26 cellular contexts compared by ENCODE assay signal in the genomic region with DNA sequence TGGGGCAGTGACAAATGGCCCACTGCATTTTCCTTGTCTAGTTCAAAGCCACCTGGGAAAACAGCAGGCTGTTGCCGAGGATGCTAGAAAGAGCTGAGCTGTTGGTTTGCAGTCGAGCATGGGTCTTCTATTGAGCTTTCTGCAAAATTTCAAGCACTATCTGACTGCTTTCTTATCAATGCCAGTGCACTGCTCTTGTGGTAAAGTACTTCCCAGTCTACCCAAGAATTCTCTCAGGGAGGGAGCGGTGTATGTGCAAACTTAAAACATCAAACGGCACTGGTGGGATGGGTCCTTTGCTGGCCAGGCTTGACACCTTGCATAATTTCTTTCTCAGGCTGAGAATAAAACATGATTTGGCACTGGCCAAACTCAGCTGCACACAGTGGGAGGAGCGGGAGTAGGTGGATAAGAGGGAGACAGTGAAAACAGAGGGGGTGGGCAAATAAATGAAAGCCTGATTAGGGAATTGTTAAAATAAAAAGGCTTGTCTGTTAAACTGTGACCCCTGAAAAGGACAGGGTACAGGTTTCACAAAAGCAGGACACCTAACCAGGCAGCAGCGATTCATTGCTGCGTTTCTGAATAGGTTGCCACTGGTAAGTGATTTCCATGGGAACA.
DNase-seq lines count a peak whose midpoint lies in the region; ATAC-seq and TF ChIP-seq lines count a peak whose summit lies in the region.
"Had no signal": no experiment of that assay in that cellular context is flagged by ENCODE, and none has a peak within 500 bp of the region (broad histone marks: within the 10 kb centered on the region; RNA-seq: fewer than 3 reads in every experiment).

No MANE protein-coding gene starts in this region.

- H3K27ac ChIP-seq in cardiac muscle cell (peak overlapping the region; percentile 78), neural progenitor cell (no peak overlapping the region)
- H3K27ac ChIP-seq: 22Rv1, coronary artery, esophagus squamous epithelium, HL-60, VCaP had no signal

- peak overlapping the region; percentile 40 for H2AFZ ChIP-seq in neural progenitor cell (replicated peaks)

- no peak for ATAC-seq in stimulated activated effector memory CD8-positive, alpha-beta T cell treated with anti-CD3 and anti-CD28 coated beads, Interleukin-12 subunit alpha, Interleukin-12 subunit beta, amount 100 ng/mL, for 72 hours
- ATAC-seq: gastrocnemius medialis, mucosa of descending colon had no signal

- no peaks in the 10 kb centered on the region for H3K9me3 Mint-ChIP-seq in neural progenitor cell
- no peaks in the 10 kb centered on the region for H3K9me3 Mint-ChIP-seq in stimulated activated effector memory CD8-positive, alpha-beta T cell treated with anti-CD3 and anti-CD28 coated beads, Interleukin-12 subunit alpha, Interleukin-12 subunit beta, amount 100 ng/mL, for 72 hours
- H3K9me3 Mint-ChIP-seq: activated T-helper 1 cell treated with anti-CD3 and anti-CD28 coated beads, Interleukin-12 subunit alpha, Interleukin-12 subunit beta, Interleukin-2, Interleukin-4 antibody, amounts not matched to agents 30 ng/mL and 10 ng/mL and 1 ng/mL, durations not matched to agents 14 hours and 24 hours and 36 hours; CD4-positive, alpha-beta T cell; H9; T-helper 1 cell treated with Interleukin-12 subunit alpha and Interleukin-12 subunit beta and Interleukin-4 antibody, amounts not matched to agents 30 μg/mL and 1 μg/mL, for 36 hours had no signal

- TF ChIP-seq CTCF in cardiac muscle cell (IDR thresholded peaks at IDR 0.05; ENCODE audit: low read depth, low read length) (no peak), neural progenitor cell (IDR thresholded peaks at IDR 0.05) (no peak)

- H3K4me1 ChIP-seq in cardiac muscle cell (ENCODE audit: low read depth) (peaks cover 41% of the 10 kb centered on the region), neural progenitor cell (peaks cover 21% of the 10 kb centered on the region)

- no peaks in the 10 kb centered on the region for H4K20me1 ChIP-seq in neural progenitor cell (ENCODE audit: low read depth)

- H3K27ac Mint-ChIP-seq in neural progenitor cell, result no peak overlapping the region
- no peak overlapping the region for H3K27ac Mint-ChIP-seq in stimulated activated effector memory CD8-positive, alpha-beta T cell treated with anti-CD3 and anti-CD28 coated beads, Interleukin-12 subunit alpha, Interleukin-12 subunit beta, amount 100 ng/mL, for 72 hours
- H3K27ac Mint-ChIP-seq: activated T-helper 1 cell treated with anti-CD3 and anti-CD28 coated beads, Interleukin-12 subunit alpha, Interleukin-12 subunit beta, Interleukin-2, Interleukin-4 antibody, amounts not matched to agents 30 ng/mL and 10 ng/mL and 1 ng/mL, durations not matched to agents 14 hours and 24 hours and 36 hours; CD4-positive, alpha-beta T cell; progenitor cell of endocrine pancreas; T-helper 1 cell treated with Interleukin-12 subunit alpha and Interleukin-12 subunit beta and Interleukin-4 antibody, amounts not matched to agents 30 μg/mL and 1 μg/mL, for 36 hours had no signal

- H3K9me3 ChIP-seq in cardiac muscle cell (ENCODE audit: low read depth), result no peaks in the 10 kb centered on the region
- no peaks in the 10 kb centered on the region for H3K9me3 ChIP-seq in neural progenitor cell (ENCODE audit: low read depth)
- H3K9me3 ChIP-seq: esophagus squamous epithelium, gastrocnemius medialis, mucosa of descending colon had no signal

- peak overlapping the region; percentile 51 for H3K4me2 ChIP-seq in neural progenitor cell

- no peaks in the 10 kb centered on the region for H3K36me3 ChIP-seq in cardiac muscle cell
- H3K36me3 ChIP-seq in neural progenitor cell, result no peaks in the 10 kb centered on the region
- H3K36me3 ChIP-seq: esophagus squamous epithelium, gastrocnemius medialis had no signal

- H3K4me3 ChIP-seq in cardiac muscle cell (no peak overlapping the region), neural progenitor cell (no peak overlapping the region)
- H3K4me3 ChIP-seq: coronary artery, esophagus squamous epithelium, gastrocnemius medialis, mucosa of descending colon had no signal

- H3K36me3 Mint-ChIP-seq in neural progenitor cell, result no peaks in the 10 kb centered on the region
- H3K36me3 Mint-ChIP-seq in stimulated activated effector memory CD8-positive, alpha-beta T cell treated with anti-CD3 and anti-CD28 coated beads, Interleukin-12 subunit alpha, Interleukin-12 subunit beta, amount 100 ng/mL, for 72 hours, result no peaks in the 10 kb centered on the region

- peaks cover 2% of the 10 kb centered on the region for H3K27me3 Mint-ChIP-seq in neural progenitor cell (ENCODE audit: insufficient read depth, low read depth)
- H3K27me3 Mint-ChIP-seq: CD4-positive, alpha-beta T cell; progenitor cell of endocrine pancreas had no signal

- H3K4me3 Mint-ChIP-seq in neural progenitor cell, result no peak overlapping the region
- no peak overlapping the region for H3K4me3 Mint-ChIP-seq in stimulated activated effector memory CD8-positive, alpha-beta T cell treated with anti-CD3 and anti-CD28 coated beads, Interleukin-12 subunit alpha, Interleukin-12 subunit beta, amount 100 ng/mL, for 72 hours
- H3K4me3 Mint-ChIP-seq: activated T-helper 1 cell treated with anti-CD3 and anti-CD28 coated beads, Interleukin-12 subunit alpha, Interleukin-12 subunit beta, Interleukin-2, Interleukin-4 antibody, amounts not matched to agents 30 ng/mL and 10 ng/mL and 1 ng/mL, durations not matched to agents 14 hours and 24 hours and 36 hours; CD4-positive, alpha-beta T cell; H9; T-helper 1 cell treated with Interleukin-12 subunit alpha and Interleukin-12 subunit beta and Interleukin-4 antibody, amounts not matched to agents 30 μg/mL and 1 μg/mL, for 36 hours had no signal

- H3K27me3 ChIP-seq in cardiac muscle cell, result no peaks in the 10 kb centered on the region
- H3K27me3 ChIP-seq in neural progenitor cell, result no peaks in the 10 kb centered on the region
- H3K27me3 ChIP-seq: esophagus squamous epithelium, gastrocnemius medialis had no signal

- H3K79me2 ChIP-seq in neural progenitor cell (ENCODE audit: low read depth), result no peaks in the 10 kb centered on the region

- H3K4me1 Mint-ChIP-seq in neural progenitor cell, result peaks cover 57% of the 10 kb centered on the region
- no peaks in the 10 kb centered on the region for H3K4me1 Mint-ChIP-seq in stimulated activated effector memory CD8-positive, alpha-beta T cell treated with anti-CD3 and anti-CD28 coated beads, Interleukin-12 subunit alpha, Interleukin-12 subunit beta, amount 100 ng/mL, for 72 hours

- DNase-seq in DMS79 treated with DMSO at 0.1 percent for 48 hours (lab: John Stamatoyannopoulos, UW) (peak; percentile 19), DMS79 (lab: John Stamatoyannopoulos, UW) (no peak), NCI-H69 (lab: John Stamatoyannopoulos, UW) (peak; percentile 64), cardiac muscle cell (ENCODE audit: low read depth in 1 of 2, low spot score in 1 of 2) (peak in 1 of 2 donors; percentile 69), neural progenitor cell (ENCODE audit: low spot score) (no peak), NCI-H524 (lab: John Stamatoyannopoulos, UW) (no peak)
- DNase-seq in stimulated activated effector memory CD8-positive, alpha-beta T cell treated with anti-CD3 and anti-CD28 coated beads, Interleukin-12 subunit alpha, Interleukin-12 subunit beta, amount 100 ng/mL, for 72 hours (ENCODE audit: low spot score in 2 of 2), result no peak
- DNase-seq in activated naive CD4-positive, alpha-beta T cell treated with Interleukin-2 at 50 U/mL for 16 hours, result no peak
- DNase-seq: activated CD4-positive, alpha-beta T cell treated with anti-CD3 and anti-CD28 coated beads, Interleukin-2, amount 50 U/mL, for 1 hour; activated naive CD4-positive, alpha-beta T cell treated with anti-CD3 and anti-CD28 coated beads, Interleukin-2, amount 50 U/mL, for 16 hours; amygdala; CD4-positive, alpha-beta T cell; esophagus squamous epithelium; gastrocnemius medialis; H9; mucosa of descending colon; NCI-H1105 treated with DMSO at 0.1 percent for 48 hours; NCI-H2081 treated with DMSO at 0.1 percent for 48 hours; NCI-H510A had no signal

- H3F3A ChIP-seq in neural progenitor cell (ENCODE audit: low read depth), result no peaks in the 10 kb centered on the region

- H3K9ac ChIP-seq in neural progenitor cell, result no peak overlapping the region

Comparison
In these comparisons a context has a peak if more than half of its experiments do, and no peak if none do; other contexts are left out.
1. DNase-seq: peak in DMS79 treated with DMSO at 0.1 percent for 48 hours (single experiment) and NCI-H69 (single experiment); none in DMS79 (single experiment), neural progenitor cell (single experiment), NCI-H524 (0 of 2), stimulated activated effector memory CD8-positive, alpha-beta T cell treated with anti-CD3 and anti-CD28 coated beads, Interleukin-12 subunit alpha, Interleukin-12 subunit beta, amount 100 ng/mL, for 72 hours (0 of 2) and activated naive CD4-positive, alpha-beta T cell treated with Interleukin-2 at 50 U/mL for 16 hours (single experiment).